Comparison of ENCODE assay signal across 15 cellular contexts in genomic region chr3:62672270-62672987, GRCh38.
A peak's percentile ranks its signal among the peaks of the same experiment; 100 is the strongest.
DNase-seq lines count a peak whose midpoint lies in the region; ATAC-seq and TF ChIP-seq lines count a peak whose summit lies in the region.
"Had no signal": no experiment of that assay in that cellular context is flagged by ENCODE, and none has a peak within 500 bp of the region (broad histone marks: within the 10 kb centered on the region; RNA-seq: fewer than 3 reads in every experiment).

No MANE protein-coding gene starts in this region.

- no peak for TF ChIP-seq CTCF in OCI-LY7 (conservative IDR thresholded peaks at IDR 0.05; ENCODE audit: low read length)

- H3K9me2 ChIP-seq in OCI-LY7 (ENCODE audit: insufficient read depth, low read length) = no peaks in the 10 kb centered on the region

- H4K20me1 ChIP-seq in OCI-LY7 (ENCODE audit: insufficient read depth, low read length) = no peaks in the 10 kb centered on the region

- peaks cover 14% of the 10 kb centered on the region; the same call in 1 of the 2 replicates for H3K9me3 ChIP-seq in OCI-LY7 (ENCODE audit: low read length)
- H3K9me3 ChIP-seq: mucosa of descending colon had no signal

- H3K27ac ChIP-seq in OCI-LY7 (ENCODE audit: low read depth, low read length, poor library complexity, severe bottlenecking) = peak overlapping the region; percentile 6
- H3K27ac ChIP-seq: PC-9 had no signal

- DNase-seq in OCI-LY7 (ENCODE audit: low spot score) (no peak), NCI-H2227 treated with DMSO at 0.1 percent for 48 hours (lab: John Stamatoyannopoulos, UW) (no peak), posterior vena cava (ENCODE audit: low spot score) (no peak)
- DNase-seq: activated CD4-positive, alpha-beta T cell treated with anti-CD3 and anti-CD28 coated beads for 48 hours; CD4-positive, alpha-beta memory T cell; effector memory CD4-positive, alpha-beta T cell; foreskin melanocyte; mucosa of descending colon; PC-9; T-helper 1 cell; trophoblast cell had no signal

- peaks cover 68% of the 10 kb centered on the region for H3K4me1 ChIP-seq in OCI-LY7 (ENCODE audit: insufficient read depth, low read length, poor library complexity, severe bottlenecking)

- intact Hi-C loops in OCI-LY7 (cut with micrococcal nuclease; ENCODE audit: unreplicated experiment) (no loop called here), posterior vena cava (cut with DNase I) (no loop called here)

- CTCF ChIA-PET in OCI-LY7 (lab: Charles Lee; ENCODE audit: unreplicated experiment) = interaction anchor here (0.6 kb wide), 1 partner anchor 126 kb away, joined by 3 read pairs; no protein-coding TSS in a partner anchor

- H3K79me2 ChIP-seq in OCI-LY7 (ENCODE audit: insufficient read depth, low read depth, low read length) = no peaks in the 10 kb centered on the region

- no peak overlapping the region for H3K4me3 ChIP-seq in OCI-LY7 (ENCODE audit: low read depth, low read length, poor library complexity, severe bottlenecking)
- H3K4me3 ChIP-seq: mucosa of descending colon, PC-9 had no signal

- POLR2A ChIA-PET in OCI-LY7 (lab: Charles Lee) = interaction anchor here (0.6 to 1.9 kb wide), 3 partner anchors 42 to 663 kb away, joined by 3 to 5 read pairs (median 3); no protein-coding TSS in a partner anchor

- H2AFZ ChIP-seq in OCI-LY7 (ENCODE audit: low read length) = peak overlapping the region; percentile 71; the same call in 1 of the 2 replicates
- H2AFZ ChIP-seq: PC-9 had no signal

- no TSS peak for BruUV-seq in OCI-LY7 (replicated peaks; lab: Mats Ljungman, UMichigan)

- peaks cover 7% of the 10 kb centered on the region; the same call in 1 of the 2 replicates for H3K36me3 ChIP-seq in OCI-LY7 (ENCODE audit: insufficient read depth, low read length)

- H3K4me2 ChIP-seq in OCI-LY7 (ENCODE audit: low read length) = 0 out of 2 replicates have a peak overlapping the region, but pooled peaks have one; percentile 46
- H3K4me2 ChIP-seq: PC-9 had no signal

- peak; percentile 73 for ATAC-seq in GM19025 (IDR thresholded peaks at IDR 0.05; ENCODE audit: low read depth, unreplicated experiment)
- ATAC-seq in GM21528 (IDR thresholded peaks at IDR 0.05; ENCODE audit: low FRiP score, unreplicated experiment) = peak; percentile 68
- ATAC-seq in HG03108 (IDR thresholded peaks at IDR 0.05; ENCODE audit: unreplicated experiment) = peak; percentile 66
- no peak for ATAC-seq in GM18498 (IDR thresholded peaks at IDR 0.05; ENCODE audit: unreplicated experiment)
- ATAC-seq: mucosa of descending colon had no signal
